ENCODE assay signal across 3 cellular contexts in the genomic region with DNA sequence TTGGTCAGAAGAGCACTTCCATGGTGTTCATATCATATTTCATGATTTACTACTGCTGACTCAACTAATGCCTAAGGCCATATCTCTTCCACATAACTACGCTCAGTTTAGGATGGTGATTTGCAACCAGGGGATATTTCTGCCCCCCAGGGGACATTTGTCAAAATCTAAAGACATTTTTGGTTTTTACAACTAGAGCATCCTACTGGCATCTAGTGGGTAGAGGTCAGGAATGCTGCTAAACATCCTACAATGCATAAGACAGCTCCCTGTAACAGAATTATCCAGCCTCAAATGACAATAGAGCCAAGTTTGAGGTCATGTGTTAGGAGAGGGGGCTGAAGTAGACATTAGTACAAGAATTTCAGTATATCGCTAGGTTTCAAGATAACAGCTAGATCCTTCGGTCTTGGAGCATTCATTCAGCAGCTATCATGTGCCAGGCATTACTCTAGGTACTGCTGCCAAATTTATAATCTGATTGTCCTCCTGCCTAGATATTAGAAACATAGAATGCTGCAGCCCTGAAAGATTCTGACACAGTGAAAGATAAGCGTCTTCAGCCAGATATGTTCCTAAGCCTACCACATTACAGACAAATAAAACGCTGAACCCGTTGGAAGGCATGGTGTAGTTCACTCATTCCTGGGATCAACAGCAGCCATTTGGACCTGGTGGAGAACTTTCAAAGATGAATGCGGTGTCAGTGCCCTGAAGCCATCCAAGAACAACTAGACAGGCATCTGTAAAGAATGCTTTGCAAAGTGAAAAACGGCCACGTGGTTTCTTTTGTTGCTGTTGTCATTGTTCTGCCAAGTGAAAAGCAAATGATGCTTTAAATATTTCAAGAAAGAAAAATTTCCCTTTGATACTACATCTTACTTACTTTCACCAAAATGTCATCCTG.
TF ChIP-seq lines count a peak whose summit lies in the region.

No MANE protein-coding gene starts in this region.

TF ChIP-seq in GM23338, 12 proteins besides CTCF, POLR2A, EP300 and RAD21 (continues in another document):
- TF ChIP-seq JUNB (IDR thresholded peaks at IDR 0.05; ENCODE audit: unreplicated experiment) (no peak), POLR2AphosphoS5 (IDR thresholded peaks at IDR 0.05; ENCODE audit: low read depth) (no peak), NANOG (IDR thresholded peaks at IDR 0.05; ENCODE audit: borderline replicate concordance) (no peak), EZH2phosphoT487 (IDR thresholded peaks at IDR 0.05; ENCODE audit: unreplicated experiment) (no peak), ZNF114 (CRISPR knock-in tag; IDR thresholded peaks at IDR 0.05) (no peak), CREB1 (CRISPR knock-in tag; IDR thresholded peaks at IDR 0.05; ENCODE audit: low read depth) (no peak), EZH2 (IDR thresholded peaks at IDR 0.05; ENCODE audit: low read depth, unreplicated experiment) (no peak), STAT1 (IDR thresholded peaks at IDR 0.05; ENCODE audit: unreplicated experiment) (no peak)
- TF ChIP-seq, protein P1, sequence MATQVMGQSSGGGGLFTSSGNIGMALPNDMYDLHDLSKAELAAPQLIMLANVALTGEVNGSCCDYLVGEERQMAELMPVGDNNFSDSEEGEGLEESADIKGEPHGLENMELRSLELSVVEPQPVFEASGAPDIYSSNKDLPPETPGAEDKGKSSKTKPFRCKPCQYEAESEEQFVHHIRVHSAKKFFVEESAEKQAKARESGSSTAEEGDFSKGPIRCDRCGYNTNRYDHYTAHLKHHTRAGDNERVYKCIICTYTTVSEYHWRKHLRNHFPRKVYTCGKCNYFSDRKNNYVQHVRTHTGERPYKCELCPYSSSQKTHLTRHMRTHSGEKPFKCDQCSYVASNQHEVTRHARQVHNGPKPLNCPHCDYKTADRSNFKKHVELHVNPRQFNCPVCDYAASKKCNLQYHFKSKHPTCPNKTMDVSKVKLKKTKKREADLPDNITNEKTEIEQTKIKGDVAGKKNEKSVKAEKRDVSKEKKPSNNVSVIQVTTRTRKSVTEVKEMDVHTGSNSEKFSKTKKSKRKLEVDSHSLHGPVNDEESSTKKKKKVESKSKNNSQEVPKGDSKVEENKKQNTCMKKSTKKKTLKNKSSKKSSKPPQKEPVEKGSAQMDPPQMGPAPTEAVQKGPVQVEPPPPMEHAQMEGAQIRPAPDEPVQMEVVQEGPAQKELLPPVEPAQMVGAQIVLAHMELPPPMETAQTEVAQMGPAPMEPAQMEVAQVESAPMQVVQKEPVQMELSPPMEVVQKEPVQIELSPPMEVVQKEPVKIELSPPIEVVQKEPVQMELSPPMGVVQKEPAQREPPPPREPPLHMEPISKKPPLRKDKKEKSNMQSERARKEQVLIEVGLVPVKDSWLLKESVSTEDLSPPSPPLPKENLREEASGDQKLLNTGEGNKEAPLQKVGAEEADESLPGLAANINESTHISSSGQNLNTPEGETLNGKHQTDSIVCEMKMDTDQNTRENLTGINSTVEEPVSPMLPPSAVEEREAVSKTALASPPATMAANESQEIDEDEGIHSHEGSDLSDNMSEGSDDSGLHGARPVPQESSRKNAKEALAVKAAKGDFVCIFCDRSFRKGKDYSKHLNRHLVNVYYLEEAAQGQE (IDR thresholded peaks at IDR 0.05; ENCODE audit: unreplicated experiment), result no peak
- TF ChIP-seq, protein P2, sequence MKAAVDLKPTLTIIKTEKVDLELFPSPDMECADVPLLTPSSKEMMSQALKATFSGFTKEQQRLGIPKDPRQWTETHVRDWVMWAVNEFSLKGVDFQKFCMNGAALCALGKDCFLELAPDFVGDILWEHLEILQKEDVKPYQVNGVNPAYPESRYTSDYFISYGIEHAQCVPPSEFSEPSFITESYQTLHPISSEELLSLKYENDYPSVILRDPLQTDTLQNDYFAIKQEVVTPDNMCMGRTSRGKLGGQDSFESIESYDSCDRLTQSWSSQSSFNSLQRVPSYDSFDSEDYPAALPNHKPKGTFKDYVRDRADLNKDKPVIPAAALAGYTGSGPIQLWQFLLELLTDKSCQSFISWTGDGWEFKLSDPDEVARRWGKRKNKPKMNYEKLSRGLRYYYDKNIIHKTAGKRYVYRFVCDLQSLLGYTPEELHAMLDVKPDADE (IDR thresholded peaks at IDR 0.05), result no peak

TF ChIP-seq in SK-N-SH, 30 proteins besides CTCF, POLR2A, EP300 and RAD21 (continues in another document):
- peak; percentile 66 for TF ChIP-seq NFIC (IDR thresholded peaks at IDR 0.05; ENCODE audit: borderline replicate concordance)
- TF ChIP-seq CHD2 (IDR thresholded peaks at IDR 0.05; ENCODE audit: low read length, partially characterized antibody), result no peak
- TF ChIP-seq GABPA (IDR thresholded peaks at IDR 0.05; ENCODE audit: low read depth), result no peak
- TF ChIP-seq TCF12 (IDR thresholded peaks at IDR 0.05), result peak; percentile 16; the same call in 1 of the 2 replicates
- 0 out of 2 replicates have a peak, but pooled peaks have one; percentile 41 for TF ChIP-seq MXI1 (IDR thresholded peaks at IDR 0.05; ENCODE audit: low read depth, low read length)
- TF ChIP-seq, protein P3, sequence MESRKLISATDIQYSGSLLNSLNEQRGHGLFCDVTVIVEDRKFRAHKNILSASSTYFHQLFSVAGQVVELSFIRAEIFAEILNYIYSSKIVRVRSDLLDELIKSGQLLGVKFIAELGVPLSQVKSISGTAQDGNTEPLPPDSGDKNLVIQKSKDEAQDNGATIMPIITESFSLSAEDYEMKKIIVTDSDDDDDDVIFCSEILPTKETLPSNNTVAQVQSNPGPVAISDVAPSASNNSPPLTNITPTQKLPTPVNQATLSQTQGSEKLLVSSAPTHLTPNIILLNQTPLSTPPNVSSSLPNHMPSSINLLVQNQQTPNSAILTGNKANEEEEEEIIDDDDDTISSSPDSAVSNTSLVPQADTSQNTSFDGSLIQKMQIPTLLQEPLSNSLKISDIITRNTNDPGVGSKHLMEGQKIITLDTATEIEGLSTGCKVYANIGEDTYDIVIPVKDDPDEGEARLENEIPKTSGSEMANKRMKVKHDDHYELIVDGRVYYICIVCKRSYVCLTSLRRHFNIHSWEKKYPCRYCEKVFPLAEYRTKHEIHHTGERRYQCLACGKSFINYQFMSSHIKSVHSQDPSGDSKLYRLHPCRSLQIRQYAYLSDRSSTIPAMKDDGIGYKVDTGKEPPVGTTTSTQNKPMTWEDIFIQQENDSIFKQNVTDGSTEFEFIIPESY (IDR thresholded peaks at IDR 0.05; ENCODE audit: borderline replicate concordance, low read depth), result no peak
- TF ChIP-seq FOXM1 (IDR thresholded peaks at IDR 0.05; ENCODE audit: low read depth), result no peak
- TF ChIP-seq EZH2phosphoT487 (IDR thresholded peaks at IDR 0.05; ENCODE audit: borderline replicate concordance, low read depth), result no peak
- TF ChIP-seq, protein P1 (IDR thresholded peaks at IDR 0.05; ENCODE audit: low read depth, low read length), result no peak
- no peak; the same call in 1 of the 2 replicates for TF ChIP-seq JUND (IDR thresholded peaks at IDR 0.05)
- TF ChIP-seq SMC3 (IDR thresholded peaks at IDR 0.05; ENCODE audit: low read depth, low read length), result no peak
- no peak; the same call in 1 of the 2 replicates for TF ChIP-seq POLR2AphosphoS5 (IDR thresholded peaks at IDR 0.05; ENCODE audit: low read depth, low read length)
- TF ChIP-seq RXRA (IDR thresholded peaks at IDR 0.05; ENCODE audit: borderline replicate concordance, low read depth), result no peak
- no peak for TF ChIP-seq MEF2A (IDR thresholded peaks at IDR 0.05; ENCODE audit: borderline replicate concordance, low read depth)
- TF ChIP-seq FOSL2 (IDR thresholded peaks at IDR 0.05; ENCODE audit: borderline replicate concordance, low read depth), result peak; percentile 27; the same call in 1 of the 2 replicates
- TF ChIP-seq, protein P4, sequence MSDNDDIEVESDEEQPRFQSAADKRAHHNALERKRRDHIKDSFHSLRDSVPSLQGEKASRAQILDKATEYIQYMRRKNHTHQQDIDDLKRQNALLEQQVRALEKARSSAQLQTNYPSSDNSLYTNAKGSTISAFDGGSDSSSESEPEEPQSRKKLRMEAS (IDR thresholded peaks at IDR 0.05; ENCODE audit: low read depth), result 0 out of 2 replicates have a peak, but pooled peaks have one; percentile 25

TF ChIP-seq in HepG2, 621 proteins besides CTCF, POLR2A, EP300 and RAD21:
- TF ChIP-seq, protein P5, sequence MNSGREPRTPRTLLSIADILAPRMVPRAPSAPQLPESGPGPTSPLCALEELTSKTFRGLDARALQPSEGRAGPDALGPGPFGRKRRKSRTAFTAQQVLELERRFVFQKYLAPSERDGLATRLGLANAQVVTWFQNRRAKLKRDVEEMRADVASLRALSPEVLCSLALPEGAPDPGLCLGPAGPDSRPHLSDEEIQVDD (CRISPR knock-in tag; IDR thresholded peaks at IDR 0.05; ENCODE audit: borderline replicate concordance), result no peak
- no peak for TF ChIP-seq ZSCAN29 (CRISPR knock-in tag; conservative IDR thresholded peaks at IDR 0.05)
- no peak for TF ChIP-seq KAT8 (CRISPR knock-in tag; IDR thresholded peaks at IDR 0.05)
- TF ChIP-seq ZNF788 (CRISPR knock-in tag; IDR thresholded peaks at IDR 0.05; ENCODE audit: borderline replicate concordance), result no peak
- no peak for TF ChIP-seq TCF7 (IDR thresholded peaks at IDR 0.05; ENCODE audit: low read depth)
- no peak for TF ChIP-seq ZNF260 (CRISPR knock-in tag; IDR thresholded peaks at IDR 0.05; ENCODE audit: borderline replicate concordance, low read depth)
- TF ChIP-seq, protein P6, sequence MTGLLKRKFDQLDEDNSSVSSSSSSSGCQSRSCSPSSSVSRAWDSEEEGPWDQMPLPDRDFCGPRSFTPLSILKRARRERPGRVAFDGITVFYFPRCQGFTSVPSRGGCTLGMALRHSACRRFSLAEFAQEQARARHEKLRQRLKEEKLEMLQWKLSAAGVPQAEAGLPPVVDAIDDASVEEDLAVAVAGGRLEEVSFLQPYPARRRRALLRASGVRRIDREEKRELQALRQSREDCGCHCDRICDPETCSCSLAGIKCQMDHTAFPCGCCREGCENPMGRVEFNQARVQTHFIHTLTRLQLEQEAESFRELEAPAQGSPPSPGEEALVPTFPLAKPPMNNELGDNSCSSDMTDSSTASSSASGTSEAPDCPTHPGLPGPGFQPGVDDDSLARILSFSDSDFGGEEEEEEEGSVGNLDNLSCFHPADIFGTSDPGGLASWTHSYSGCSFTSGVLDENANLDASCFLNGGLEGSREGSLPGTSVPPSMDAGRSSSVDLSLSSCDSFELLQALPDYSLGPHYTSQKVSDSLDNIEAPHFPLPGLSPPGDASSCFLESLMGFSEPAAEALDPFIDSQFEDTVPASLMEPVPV (CRISPR knock-in tag; IDR thresholded peaks at IDR 0.05), result no peak
- no peak for TF ChIP-seq PHF20 (CRISPR knock-in tag; IDR thresholded peaks at IDR 0.05)
- TF ChIP-seq DR1 (CRISPR knock-in tag; IDR thresholded peaks at IDR 0.05), result no peak
TF ChIP-seq in HepG2: peak in this region for 0.
